ENCODE assay signal across 15 cellular contexts in the genomic region with DNA sequence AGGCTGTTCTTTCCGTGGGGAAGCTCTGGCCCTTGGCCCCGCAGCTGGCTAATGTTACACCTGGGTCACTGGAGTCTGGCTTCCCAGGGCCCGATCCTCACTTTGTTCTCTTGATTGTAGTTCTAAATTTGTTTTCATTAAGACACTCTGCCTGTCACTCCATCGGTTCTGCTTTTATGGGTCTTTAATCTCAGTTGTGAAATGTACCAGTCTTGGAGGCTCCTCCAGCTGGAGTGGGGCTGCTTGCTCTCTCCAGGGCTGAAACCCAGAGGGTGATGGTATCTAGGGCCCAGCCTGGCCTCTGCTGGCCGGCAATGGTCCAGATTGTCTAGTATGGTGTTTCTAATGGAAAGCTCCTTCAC.
A peak's percentile ranks its signal among the peaks of the same experiment; 100 is the strongest.
DNase-seq lines count a peak whose midpoint lies in the region; ATAC-seq and TF ChIP-seq lines count a peak whose summit lies in the region.
"Had no signal": no experiment of that assay in that cellular context is flagged by ENCODE, and none has a peak within 500 bp of the region (broad histone marks: within the 10 kb centered on the region; RNA-seq: fewer than 3 reads in every experiment).

No MANE protein-coding gene starts in this region.

- H3K27me3 ChIP-seq in WERI-Rb-1 (ENCODE audit: insufficient read depth, low read depth, severe bottlenecking) (no peaks in the 10 kb centered on the region), gastrocnemius medialis (no peaks in the 10 kb centered on the region)

- H3K27ac ChIP-seq in WERI-Rb-1 (no peak overlapping the region), gastrocnemius medialis (peak overlapping the region in 2 of 4 donors; percentile 50 to 68)

- in situ Hi-C loops in gastrocnemius medialis (cut with MboI; ENCODE audit: low sequenced_read_pairs in 4 of 4): loop anchor here in 1 of 4 donors (25.0 kb wide), 1 partner anchor 426 kb away; no protein-coding TSS in a partner anchor

- no peak for TF ChIP-seq POLR2A in gastrocnemius medialis (IDR thresholded peaks at IDR 0.05)

- peaks cover 19 to 29% of the 10 kb centered on the region in 2 donors for H3K4me1 ChIP-seq in gastrocnemius medialis

- ATAC-seq in gastrocnemius medialis (peak; percentile 55 to 76), GM21528 (IDR thresholded peaks at IDR 0.05; ENCODE audit: low FRiP score, unreplicated experiment) (no peak), GM21723 (IDR thresholded peaks at IDR 0.05; ENCODE audit: unreplicated experiment) (no peak)
- ATAC-seq: activated T-cell treated with anti-CD3 and anti-CD28 coated beads, Interleukin-2, amount 50 U/mL, for 72 hours; CD8-positive, alpha-beta T cell; stimulated activated naive CD8-positive, alpha-beta T cell treated with anti-CD3 and anti-CD28 coated beads, Interleukin-15, Interleukin-2, amounts not matched to agents 100 U/mL and 50 U/mL, for 24 hours had no signal

- DNase-seq in HK-2 (ENCODE audit: unreplicated experiment): peak; percentile 33
- no peak for DNase-seq in WERI-Rb-1
- peak; percentile 49 for DNase-seq in glomerular visceral epithelial cell (ENCODE audit: extremely low spot score)
- DNase-seq in gastrocnemius medialis: peak; percentile 18 to 39
- DNase-seq in SKM-1 (lab: John Stamatoyannopoulos, UW; ENCODE audit: unreplicated experiment): no peak
- DNase-seq in COR-L47 (lab: John Stamatoyannopoulos, UW): no peak
- DNase-seq: activated T-cell treated with anti-CD3 and anti-CD28 coated beads, Interleukin-2, amount 50 U/mL, for 72 hours; amygdala; CD8-positive, alpha-beta T cell; NCI-H1092; NCI-H2227 treated with DMSO at 0.1 percent for 48 hours; right cardiac atrium; stimulated activated naive CD8-positive, alpha-beta T cell treated with anti-CD3 and anti-CD28 coated beads, Interleukin-15, Interleukin-2, amounts not matched to agents 100 U/mL and 50 U/mL, for 24 hours had no signal

- intact Hi-C loops in gastrocnemius medialis (cut with DNase I; ENCODE audit: low total_unique reads): no loop called here

- H3K9me3 ChIP-seq in WERI-Rb-1 (ENCODE audit: severe bottlenecking) (no peaks in the 10 kb centered on the region), gastrocnemius medialis (no peaks in the 10 kb centered on the region)

- no peaks in the 10 kb centered on the region for H3K36me3 ChIP-seq in WERI-Rb-1
- H3K36me3 ChIP-seq in gastrocnemius medialis: no peaks in the 10 kb centered on the region

- TF ChIP-seq CTCF in WERI-Rb-1 (IDR thresholded peaks at IDR 0.05; ENCODE audit: low read depth, low read length): 0 out of 2 replicates have a peak, but pooled peaks have one; percentile 8
- no peak for TF ChIP-seq CTCF in gastrocnemius medialis (IDR thresholded peaks at IDR 0.05 in 4 of 5, conservative IDR thresholded peaks at IDR 0.05 in 1 of 5)

- H3K4me3 ChIP-seq in WERI-Rb-1 (ENCODE audit: low read depth, low read length) (no peak overlapping the region), gastrocnemius medialis (no peak overlapping the region)

Comparison
In these comparisons a context has a peak if more than half of its experiments do, and no peak if none do; other contexts are left out.
1. DNase-seq: peak in HK-2 (single experiment), glomerular visceral epithelial cell (single experiment) and gastrocnemius medialis (2 of 2); none in WERI-Rb-1 (single experiment), SKM-1 (single experiment) and COR-L47 (single experiment).
2. ATAC-seq: peak in gastrocnemius medialis (2 of 2); none in GM21528 (single experiment) and GM21723 (single experiment).